Comparison of ENCODE assay signal across 10 cellular contexts in genomic region chr19:676007-676342, GRCh38. TPM values are rescaled to one million over a fixed set of nuclear protein-coding genes. Genes with fewer than 3 reads are reported as not detected.
DNase-seq lines count a peak whose midpoint lies in the region; ATAC-seq, FAIRE-seq and TF ChIP-seq lines count a peak whose summit lies in the region.
"Had no signal": no experiment of that assay in that cellular context is flagged by ENCODE, and none has a peak within 500 bp of the region (broad histone marks: within the 10 kb centered on the region; RNA-seq: fewer than 3 reads in every experiment).

No MANE protein-coding gene starts in this region.

- H3K27ac Mint-ChIP-seq in mesothelial cell of epicardium (peak overlapping the region; percentile 83), type B pancreatic cell (no peak overlapping the region)
- H3K27ac Mint-ChIP-seq: activated CD4-positive, alpha-beta memory T cell treated with anti-CD3 and anti-CD28 coated beads, Interleukin-2, amount 10 ng/mL, durations not matched to agents 7 days and 5 days; naive thymus-derived CD4-positive, alpha-beta T cell had no signal

- no peak for ATAC-seq in HG03520 (IDR thresholded peaks at IDR 0.05; ENCODE audit: unreplicated experiment)
- ATAC-seq: naive thymus-derived CD4-positive, alpha-beta T cell had no signal

- TF ChIP-seq CTCF in bronchial epithelial cell (IDR thresholded peaks at IDR 0.05; ENCODE audit: insufficient read depth, low read length, severe bottlenecking) = no peak
- no peak for TF ChIP-seq CTCF in mesothelial cell of epicardium (IDR thresholded peaks at IDR 0.05; ENCODE audit: unreplicated experiment)
- no peak for TF ChIP-seq CTCF in type B pancreatic cell (conservative IDR thresholded peaks at IDR 0.05)

- H3K4me3 Mint-ChIP-seq in mesothelial cell of epicardium (peak overlapping the region; percentile 62), type B pancreatic cell (peak overlapping the region; percentile 36)
- H3K4me3 Mint-ChIP-seq: activated CD4-positive, alpha-beta memory T cell treated with anti-CD3 and anti-CD28 coated beads, Interleukin-2, amount 10 ng/mL, durations not matched to agents 7 days and 5 days had no signal

- H3K4me1 Mint-ChIP-seq in mesothelial cell of epicardium (peaks cover 25% of the 10 kb centered on the region), type B pancreatic cell (ENCODE audit: unreplicated experiment) (peaks cover 7% of the 10 kb centered on the region)

- H3K27me3 Mint-ChIP-seq in mesothelial cell of epicardium (ENCODE audit: low read depth) (no peaks in the 10 kb centered on the region), type B pancreatic cell (peaks cover 6% of the 10 kb centered on the region)

- no peaks in the 10 kb centered on the region; the same call in 1 of the 2 replicates for H3K36me3 ChIP-seq in MG63
- H3K36me3 ChIP-seq in bronchial epithelial cell (ENCODE audit: control insufficient read depth, insufficient read depth, low read length) = peaks cover 11% of the 10 kb centered on the region

- FAIRE-seq in bronchial epithelial cell (lab: Jason Lieb, UNC) = no peak

- H3K36me3 Mint-ChIP-seq in mesothelial cell of epicardium = no peaks in the 10 kb centered on the region
- H3K36me3 Mint-ChIP-seq in type B pancreatic cell = no peaks in the 10 kb centered on the region
- H3K36me3 Mint-ChIP-seq: naive thymus-derived CD4-positive, alpha-beta T cell had no signal

- H3K4me3 ChIP-seq in MG63 (peak overlapping the region; percentile 57), bronchial epithelial cell (ENCODE audit: low read depth, low read length) (peak overlapping the region; percentile 48)

- H3K9me3 Mint-ChIP-seq in mesothelial cell of epicardium (no peaks in the 10 kb centered on the region), type B pancreatic cell (no peaks in the 10 kb centered on the region)
- H3K9me3 Mint-ChIP-seq: activated CD4-positive, alpha-beta memory T cell treated with anti-CD3 and anti-CD28 coated beads, Interleukin-2, amount 10 ng/mL, durations not matched to agents 7 days and 5 days; naive thymus-derived CD4-positive, alpha-beta T cell had no signal

- no peaks in the 10 kb centered on the region for H3K27me3 ChIP-seq in MG63
- no peaks in the 10 kb centered on the region for H3K27me3 ChIP-seq in bronchial epithelial cell (ENCODE audit: control insufficient read depth, insufficient read depth, low read length)

- H3K9me3 ChIP-seq in MG63 = no peaks in the 10 kb centered on the region

- no peak for DNase-seq in MG63
- DNase-seq in bronchial epithelial cell (ENCODE audit: low read depth) = no peak
- no peak for DNase-seq in mesothelial cell of epicardium (ENCODE audit: low spot score in 2 of 2, unreplicated experiment in 2 of 2)
- no peak for DNase-seq in type B pancreatic cell (ENCODE audit: extremely low spot score, unreplicated experiment)
- no peak for DNase-seq in Ammon's horn (ENCODE audit: low spot score)
- DNase-seq in pons (ENCODE audit: low spot score) = no peak
- DNase-seq: activated CD4-positive, alpha-beta memory T cell treated with anti-CD3 and anti-CD28 coated beads, Interleukin-2, amount 10 ng/mL, durations not matched to agents 7 days and 5 days; naive thymus-derived CD4-positive, alpha-beta T cell; NCI-H2171 treated with DMSO at 0.1 percent for 48 hours had no signal

RNA-seq across cellular contexts. Expression of gene FSTL3, which starts 0.2 kb away (rescaled TPM):
- 16.0 and 25.0 TPM in 2 replicates for total RNA-seq in MG63 (2014; rRNA removed; shearing (Covaris generic); ENCODE audit: low replicate concordance)
- total RNA-seq in bronchial epithelial cell (80.6 and 143 TPM in 2 replicates), mesothelial cell of epicardium (64.1 to 65.5 TPM (median 64.6 TPM) in 3 replicates), type B pancreatic cell (ENCODE audit: low replicate concordance) (9.3 and 11.0 TPM in 2 replicates)

RNA-seq across cellular contexts. Expression of gene RNF126, which starts 13.0 kb away (rescaled TPM):
- total RNA-seq in MG63 (2014; rRNA removed; shearing (Covaris generic); ENCODE audit: low replicate concordance) = 22.0 and 23.5 TPM in 2 replicates
- total RNA-seq in bronchial epithelial cell = 28.3 and 42.6 TPM in 2 replicates
- 41.6 to 47.3 TPM (median 47.1 TPM) in 3 replicates for total RNA-seq in mesothelial cell of epicardium
- 38.1 and 41.3 TPM in 2 replicates for total RNA-seq in type B pancreatic cell (ENCODE audit: low replicate concordance)

RNA-seq across cellular contexts. Expression of gene PRSS57, which starts 19.3 kb away (rescaled TPM):
- total RNA-seq in MG63 (2014; rRNA removed; shearing (Covaris generic); ENCODE audit: low replicate concordance) = not detected in 2 replicates
- total RNA-seq in bronchial epithelial cell (not detected in 2 replicates), mesothelial cell of epicardium (not detected in 3 replicates), type B pancreatic cell (ENCODE audit: low replicate concordance) (not detected in 2 replicates)
- total RNA-seq: activated CD4-positive, alpha-beta memory T cell treated with anti-CD3 and anti-CD28 coated beads, Interleukin-2, amount 10 ng/mL, durations not matched to agents 7 days and 5 days had no signal

RNA-seq across cellular contexts. Expression of gene PALM, which starts 32.8 kb away (rescaled TPM):
- total RNA-seq in MG63 (2014; rRNA removed; shearing (Covaris generic); ENCODE audit: low replicate concordance) = 9.3 and 10.5 TPM in 2 replicates
- total RNA-seq in bronchial epithelial cell = under 0.01 and 0.26 TPM in 2 replicates
- total RNA-seq in mesothelial cell of epicardium = 80.5 to 87.1 TPM (median 86.9 TPM) in 3 replicates
- total RNA-seq in type B pancreatic cell (ENCODE audit: low replicate concordance) = 63.3 and 64.1 TPM in 2 replicates
- total RNA-seq: activated CD4-positive, alpha-beta memory T cell treated with anti-CD3 and anti-CD28 coated beads, Interleukin-2, amount 10 ng/mL, durations not matched to agents 7 days and 5 days had no signal

RNA-seq across cellular contexts. Expression of gene FGF22, which starts 36.3 kb away (rescaled TPM):
- not detected in 2 replicates for total RNA-seq in MG63 (2014; rRNA removed; shearing (Covaris generic); ENCODE audit: low replicate concordance)
- total RNA-seq in bronchial epithelial cell (not detected in 2 replicates), mesothelial cell of epicardium (0.25 to 0.38 TPM in 2 of 3 replicates, not detected in the other), type B pancreatic cell (ENCODE audit: low replicate concordance) (not detected in 2 replicates)
- total RNA-seq: activated CD4-positive, alpha-beta memory T cell treated with anti-CD3 and anti-CD28 coated beads, Interleukin-2, amount 10 ng/mL, durations not matched to agents 7 days and 5 days had no signal
